ENCODE assay signal across 1 cellular context in genomic region chr2:100980046-100980445, GRCh38.
TF ChIP-seq lines count a peak whose summit lies in the region.

No MANE protein-coding gene starts in this region.

TF ChIP-seq in GM23338, 12 proteins besides CTCF, POLR2A, EP300 and RAD21 (continued from another document):
- TF ChIP-seq REST (IDR thresholded peaks at IDR 0.05; ENCODE audit: unreplicated experiment) = no peak
- no peak for TF ChIP-seq ZNF114 (CRISPR knock-in tag; IDR thresholded peaks at IDR 0.05)
- TF ChIP-seq STAT1 (IDR thresholded peaks at IDR 0.05; ENCODE audit: unreplicated experiment) = no peak
- no peak for TF ChIP-seq ETS1 (IDR thresholded peaks at IDR 0.05)
- TF ChIP-seq EZH2 (IDR thresholded peaks at IDR 0.05; ENCODE audit: low read depth, unreplicated experiment) = no peak
- no peak for TF ChIP-seq ZNF462 (CRISPR knock-in tag; IDR thresholded peaks at IDR 0.05)
- no peak for TF ChIP-seq EZH2phosphoT487 (IDR thresholded peaks at IDR 0.05; ENCODE audit: unreplicated experiment)
- no peak for TF ChIP-seq JUNB (IDR thresholded peaks at IDR 0.05; ENCODE audit: unreplicated experiment)
- TF ChIP-seq NANOG (IDR thresholded peaks at IDR 0.05; ENCODE audit: borderline replicate concordance) = no peak
TF ChIP-seq in GM23338: peak in this region for 0.
